In genomic region chr3:101017048-101017447, GRCh38 we compare ENCODE assay signal across 20 cellular contexts. TPM values are rescaled to one million over a fixed set of nuclear protein-coding genes. Genes with fewer than 3 reads are reported as not detected.
DNase-seq lines count a peak whose midpoint lies in the region; ATAC-seq, FAIRE-seq and TF ChIP-seq lines count a peak whose summit lies in the region.
"Had no signal": no experiment of that assay in that cellular context is flagged by ENCODE, and none has a peak within 500 bp of the region (broad histone marks: within the 10 kb centered on the region; RNA-seq: fewer than 3 reads in every experiment).

No MANE protein-coding gene starts in this region.

- H3K9me3 ChIP-seq in A549, result no peaks in the 10 kb centered on the region
- 0 out of 2 replicates have a peak, but pooled peaks cover 2% of the 10 kb centered on the region for H3K9me3 ChIP-seq in IMR-90 (ENCODE audit: control insufficient read depth, insufficient read depth, low read length)
- no peaks in the 10 kb centered on the region for H3K9me3 ChIP-seq in keratinocyte (ENCODE audit: control insufficient read depth, low read depth, low read length)
- H3K9me3 ChIP-seq: upper lobe of right lung had no signal

- no peak overlapping the region for H3K23ac ChIP-seq in IMR-90 (ENCODE audit: low read depth, low read length)

- no peak for TF ChIP-seq CTCF in A549 (IDR thresholded peaks at IDR 0.05)
- no peak for TF ChIP-seq CTCF in IMR-90 (conservative IDR thresholded peaks at IDR 0.05; ENCODE audit: low read depth, low read length)
- TF ChIP-seq CTCF in chondrocyte (IDR thresholded peaks at IDR 0.05), result no peak
- TF ChIP-seq CTCF in keratinocyte (optimal IDR thresholded peaks at IDR 0.05 in 1 of 3, IDR thresholded peaks at IDR 0.05 in 1 of 3, conservative IDR thresholded peaks at IDR 0.05 in 1 of 3; ENCODE audit: extremely low read depth in 1 of 3, insufficient read depth in 2 of 3, low read length in 3 of 3), result no peak

- H2AFZ ChIP-seq in IMR-90 (replicated peaks; ENCODE audit: low read length, poor library complexity), result no peak overlapping the region
- H2AFZ ChIP-seq in keratinocyte (ENCODE audit: control insufficient read depth, low read length), result peak overlapping the region; percentile 45

- no peak overlapping the region for H3K14ac ChIP-seq in IMR-90 (replicated peaks; ENCODE audit: low read depth, low read length)

- dilution Hi-C loops in IMR-90 (cut with HindIII; ENCODE audit: low sequenced_read_pairs, unreplicated experiment) (no loop called here), keratinocyte (cut with MboI; ENCODE audit: extremely low pct_ligation_motif_present, low sequenced_read_pairs) (no loop called here)

- H3K56ac ChIP-seq in IMR-90 (ENCODE audit: extremely low read depth, insufficient read depth, low read length), result no peak overlapping the region

- H2BK120ac ChIP-seq in IMR-90 (ENCODE audit: low read depth, low read length), result no peak overlapping the region

- peaks cover 54% of the 10 kb centered on the region for H3K4me1 Mint-ChIP-seq in chondrocyte (ENCODE audit: low read depth)
- H3K4me1 Mint-ChIP-seq: activated B cell treated with CpG ODN at 0.5 μM for 24 hours; CD4-positive, alpha-beta memory T cell had no signal

- no peak overlapping the region for H4K91ac ChIP-seq in IMR-90 (ENCODE audit: insufficient read depth, low read depth, low read length)

- no peak overlapping the region for H2AK9ac ChIP-seq in IMR-90 (replicated peaks; ENCODE audit: low read depth, low read length, poor library complexity)

- no peaks in the 10 kb centered on the region for H3K27me3 Mint-ChIP-seq in chondrocyte (ENCODE audit: low read depth)
- H3K27me3 Mint-ChIP-seq: activated B cell treated with CpG ODN at 0.5 μM for 24 hours had no signal

- no peak overlapping the region for H4K8ac ChIP-seq in IMR-90 (ENCODE audit: low read depth in 2 of 2, low read length in 2 of 2)

- no peaks in the 10 kb centered on the region for H3K9me1 ChIP-seq in IMR-90 (ENCODE audit: insufficient read depth, low read length)
- H3K9me1 ChIP-seq in keratinocyte (ENCODE audit: control insufficient read depth, extremely low read depth, insufficient read depth, low read length), result no peaks in the 10 kb centered on the region

- no peak overlapping the region for H3K9ac ChIP-seq in IMR-90 (ENCODE audit: low read depth, low read length)
- no peak overlapping the region for H3K9ac ChIP-seq in keratinocyte (ENCODE audit: control insufficient read depth, extremely low read depth, insufficient read depth, low read length)

- in situ Hi-C loops in IMR-90 (cut with MboI; ENCODE audit: low sequenced_read_pairs), result no loop called here

- 37% methylated on average over 1 of the region's 1 CpG for WGBS in A549 (ENCODE audit: missing lambda C conversion rate)
- no CpG with 5 or more reads among the region's 1 CpG for WGBS in IMR-90 (ENCODE audit: extremely low coverage in 2 of 2, insufficient read length in 1 of 2), 2 experiments

- TF ChIP-seq POLR2A in A549 (IDR thresholded peaks at IDR 0.05; ENCODE audit: low read length) (no peak), IMR-90 (IDR thresholded peaks at IDR 0.05; ENCODE audit: low read depth, low read length) (no peak)

- peak overlapping the region; percentile 38; the same call in 1 of the 3 replicates for H3K4me2 ChIP-seq in A549
- H3K4me2 ChIP-seq in IMR-90 (ENCODE audit: low read depth, low read length), result peak overlapping the region; percentile 56
- H3K4me2 ChIP-seq in keratinocyte (ENCODE audit: control insufficient read depth, extremely low read depth, insufficient read depth, low read depth, low read length), result peak overlapping the region; percentile 57

- H3K9me3 Mint-ChIP-seq in chondrocyte (ENCODE audit: low read depth), result peaks cover under 1% of the 10 kb centered on the region

- no peak overlapping the region for H2BK5ac ChIP-seq in IMR-90 (ENCODE audit: low read depth, low read length, poor library complexity, severe bottlenecking)

- no TSS peak for BruUV-seq in IMR-90 (replicated peaks; lab: Mats Ljungman, UMichigan)

- peak overlapping the region; percentile 64 for H3K27ac Mint-ChIP-seq in chondrocyte (ENCODE audit: unreplicated experiment)
- H3K27ac Mint-ChIP-seq: activated B cell treated with CpG ODN at 0.5 μM for 24 hours had no signal

- H2BK15ac ChIP-seq in IMR-90 (ENCODE audit: low read depth, low read length), result no peak overlapping the region

- no peak overlapping the region for H3K4me3 Mint-ChIP-seq in chondrocyte (ENCODE audit: unreplicated experiment)
- H3K4me3 Mint-ChIP-seq: activated B cell treated with CpG ODN at 0.5 μM for 24 hours; CD4-positive, alpha-beta memory T cell had no signal

- no peak for DNase-seq in A549 (ENCODE audit: low read depth in 1 of 2, low spot score in 1 of 2)
- DNase-seq in IMR-90, result peak; percentile 37
- DNase-seq in chondrocyte (ENCODE audit: low spot score), result no peak
- DNase-seq in keratinocyte (ENCODE audit: low read depth, low spot score), result no peak
- DNase-seq: activated B cell treated with CpG ODN at 0.5 μM for 24 hours; CD4-positive, alpha-beta memory T cell; DMS79; effector memory CD4-positive, alpha-beta T cell; kidney glomerular epithelial cell; NCI-H1092 treated with DMSO at 0.1 percent for 48 hours; NCI-H524 treated with DMSO at 0.1 percent for 48 hours; retina; SIG-M5; stimulated activated naive CD4-positive, alpha-beta T cell treated with Interleukin-2 at 50 U/mL for 16 hours; T-helper 2 cell; upper lobe of right lung had no signal

- no peaks in the 10 kb centered on the region for H3K79me1 ChIP-seq in IMR-90 (ENCODE audit: low read depth in 1 of 2, low read length in 2 of 2)

- POLR2A ChIA-PET in A549 (lab: Yijun Ruan, JAX) (no interaction called here), IMR-90 (lab: Charles Lee; ENCODE audit: unreplicated experiment) (no interaction called here)

- TF ChIP-seq EP300 in A549 (IDR thresholded peaks at IDR 0.05), result no peak

- no peaks in the 10 kb centered on the region for H3K36me3 ChIP-seq in IMR-90 (ENCODE audit: control insufficient read depth, insufficient read depth, low read length)
- no peaks in the 10 kb centered on the region for H3K36me3 ChIP-seq in keratinocyte (ENCODE audit: control insufficient read depth in 2 of 2, extremely low read depth in 1 of 2, insufficient read depth in 2 of 2, low read length in 2 of 2)
- H3K36me3 ChIP-seq: upper lobe of right lung had no signal

- intact Hi-C loops in IMR-90 (cut with micrococcal nuclease), result no loop called here

- H3K4me3 ChIP-seq in A549 (no peak overlapping the region), IMR-90 (ENCODE audit: insufficient read depth, low read depth, low read length) (no peak overlapping the region), keratinocyte (ENCODE audit: control insufficient read depth in 2 of 3, extremely low read depth in 1 of 3, insufficient read depth in 2 of 3, low read depth in 1 of 3, low read length in 3 of 3) (no peak overlapping the region)
- H3K4me3 ChIP-seq: upper lobe of right lung had no signal

- ATAC-seq in A549 (no peak), IMR-90 (ENCODE audit: low read depth) (0 out of 2 replicates have a peak, but pooled peaks have one; percentile 42), GM21360 (IDR thresholded peaks at IDR 0.05; ENCODE audit: unreplicated experiment) (no peak), HG03457 (IDR thresholded peaks at IDR 0.05; ENCODE audit: unreplicated experiment) (no peak), GM18909 (IDR thresholded peaks at IDR 0.05; ENCODE audit: poor library complexity, unreplicated experiment) (no peak), HG03520 (IDR thresholded peaks at IDR 0.05; ENCODE audit: unreplicated experiment) (no peak)
- ATAC-seq: upper lobe of right lung had no signal

- no peak overlapping the region for H3K4ac ChIP-seq in IMR-90 (ENCODE audit: low read depth, low read length)

- H3K79me2 ChIP-seq in keratinocyte (ENCODE audit: control insufficient read depth, insufficient read depth, low read length), result no peaks in the 10 kb centered on the region

- peak overlapping the region; percentile 69; the same call in 1 of the 2 replicates for H3K18ac ChIP-seq in IMR-90 (ENCODE audit: low read depth, low read length)

- FAIRE-seq in A549 (lab: Jason Lieb, UNC) (no peak), keratinocyte (lab: Jason Lieb, UNC) (no peak)

- H3K4me1 ChIP-seq in A549, result peaks cover 8% of the 10 kb centered on the region; the same call in 2 of the 3 replicates
- H3K4me1 ChIP-seq in IMR-90 (ENCODE audit: control insufficient read depth, insufficient read depth, low read length), result peaks cover 4% of the 10 kb centered on the region; the same call in 1 of the 2 replicates
- H3K4me1 ChIP-seq in keratinocyte (ENCODE audit: control insufficient read depth, extremely low read depth, insufficient read depth, low read length), result peaks cover 8% of the 10 kb centered on the region
- H3K4me1 ChIP-seq: upper lobe of right lung had no signal

- no peak overlapping the region for H4K5ac ChIP-seq in IMR-90 (ENCODE audit: low read depth, low read length)

- H3K27me3 ChIP-seq in IMR-90 (ENCODE audit: control insufficient read depth, insufficient read depth, low read length), result no peaks in the 10 kb centered on the region
- H3K27me3 ChIP-seq in keratinocyte (ENCODE audit: control insufficient read depth, extremely low read depth, insufficient read depth, low read length), result no peaks in the 10 kb centered on the region
- H3K27me3 ChIP-seq: upper lobe of right lung had no signal

- TF ChIP-seq RAD21 in A549 (conservative IDR thresholded peaks at IDR 0.05 in 1 of 2, IDR thresholded peaks at IDR 0.05 in 1 of 2), result no peak
- no peak for TF ChIP-seq RAD21 in IMR-90 (IDR thresholded peaks at IDR 0.05; ENCODE audit: low read length)

- H4K20me1 ChIP-seq in IMR-90 (ENCODE audit: insufficient read depth, low read length) (no peaks in the 10 kb centered on the region), keratinocyte (ENCODE audit: control insufficient read depth, extremely low read depth, insufficient read depth, low read length) (no peaks in the 10 kb centered on the region)

- H3K36me3 Mint-ChIP-seq in chondrocyte (ENCODE audit: low read depth), result peaks cover under 1% of the 10 kb centered on the region
- H3K36me3 Mint-ChIP-seq: CD4-positive, alpha-beta memory T cell had no signal

- H3K27ac ChIP-seq in A549 (no peak overlapping the region), IMR-90 (ENCODE audit: insufficient read depth, low read length) (no peak overlapping the region), keratinocyte (ENCODE audit: control insufficient read depth, insufficient read depth, low read length) (no peak overlapping the region)
- H3K27ac ChIP-seq: upper lobe of right lung had no signal

- H2BK20ac ChIP-seq in IMR-90 (ENCODE audit: low read depth, low read length), result no peak overlapping the region

- CTCF ChIA-PET in A549 (lab: Yijun Ruan, JAX), result no interaction called here
- CTCF ChIA-PET in IMR-90 (lab: Yijun Ruan, JAX), result interaction anchor here (0.6 kb wide), 1 partner anchor 89 kb away, joined by 3 read pairs; no protein-coding TSS in a partner anchor

- H2AK5ac ChIP-seq in IMR-90 (ENCODE audit: low read depth, low read length), result no peak overlapping the region

RNA-seq across cellular contexts. Expression of gene ABI3BP, which starts 23.8 kb away (rescaled TPM):
- polyA plus RNA-seq in A549 (2011; rRNA removed), result 1.8 and 3.7 TPM in 2 replicates
- 0.87 and 0.93 TPM in 2 replicates for polyA plus RNA-seq in A549 (2012; cell fraction: cytosol; rRNA removed)
- 1.7 and 3.0 TPM in 2 replicates for polyA plus RNA-seq in A549 (2012; cell fraction: nucleus; rRNA removed)
- 1.3 to 1.8 TPM (median 1.6 TPM) in 3 replicates for polyA plus RNA-seq in A549 (2017; fragmentation: RNase III; extraction: RNeasy Plus Mini Kit Qiagen cat#74134 plus additional on column Dnase treatment)
- 1.7 and 2.5 TPM in 2 replicates for polyA minus RNA-seq in A549 (2011; rRNA and poly(A)+ RNA removed)
- 3.0 and 4.2 TPM in 2 replicates for total RNA-seq in IMR-90 (2012; rRNA removed)
- 23.6 and 26.7 TPM in 2 replicates for polyA plus RNA-seq in IMR-90 (2012; rRNA removed)
- polyA plus RNA-seq in IMR-90 (2012; cell fraction: cytosol; rRNA removed), result 6.6 and 9.1 TPM in 2 replicates
- 12.3 and 46.3 TPM in 2 replicates for polyA plus RNA-seq in IMR-90 (2012; cell fraction: nucleus; rRNA removed; ENCODE audit: low replicate concordance)
- 8.9 to 166 TPM (median 10.2 TPM) in 3 replicates for total RNA-seq in chondrocyte
- polyA plus RNA-seq in keratinocyte, result 0.42 to 0.95 TPM (median 0.59 TPM) in 3 replicates
- polyA plus RNA-seq in keratinocyte (2011; ENCODE audit: low read depth), result 4.4 TPM
- 0.62 and 0.69 TPM in 2 replicates for polyA plus RNA-seq in keratinocyte (2011; cell fraction: cytosol; rRNA removed)
- 1.9 and 2.6 TPM in 2 replicates for polyA plus RNA-seq in keratinocyte (2011; cell fraction: nucleus; rRNA removed)
- 1.2 and 1.6 TPM in 2 replicates for polyA plus RNA-seq in keratinocyte (2012; ENCODE audit: low replicate concordance)
- 1.2 to 2.2 TPM (median 1.9 TPM) in 3 replicates for polyA minus RNA-seq in keratinocyte
- polyA minus RNA-seq in keratinocyte (2011; cell fraction: cytosol; rRNA and poly(A)+ RNA removed), result not detected
- 1.5 and 1.9 TPM in 2 replicates for polyA minus RNA-seq in keratinocyte (2011; cell fraction: nucleus; rRNA and poly(A)+ RNA removed)
- total RNA-seq: activated B cell treated with CpG ODN at 0.5 μM for 24 hours; CD4-positive, alpha-beta memory T cell had no signal
- polyA plus RNA-seq: CD4-positive, alpha-beta memory T cell had no signal
